ENCODE assay signal across 1 cellular context in genomic region chr13:19959831-19960672, GRCh38.
TF ChIP-seq lines count a peak whose summit lies in the region.

No MANE protein-coding gene starts in this region.

TF ChIP-seq in HEK293, 187 proteins besides CTCF, POLR2A, EP300 and RAD21 (continued from another document):
- TF ChIP-seq HIC1 (tag by site-specific recombination; IDR thresholded peaks at IDR 0.05), result peak; percentile 82; the same call in 1 of the 2 replicates
- TF ChIP-seq ZNF707 (tag by site-specific recombination; IDR thresholded peaks at IDR 0.05), result no peak
- 0 out of 2 replicates have a peak, but pooled peaks have one; percentile 22 for TF ChIP-seq ZNF501 (tag by site-specific recombination; IDR thresholded peaks at IDR 0.05)
- no peak for TF ChIP-seq ZNF785 (tag by site-specific recombination; IDR thresholded peaks at IDR 0.05)
- peak; percentile 14; the same call in 1 of the 2 replicates for TF ChIP-seq ZEB2 (tag by site-specific recombination; IDR thresholded peaks at IDR 0.05)
- 0 out of 2 replicates have a peak, but pooled peaks have one; percentile 27 for TF ChIP-seq IKZF3 (tag by site-specific recombination; IDR thresholded peaks at IDR 0.05)
- TF ChIP-seq ZNF600 (tag by site-specific recombination; IDR thresholded peaks at IDR 0.05), result no peak
- no peak for TF ChIP-seq ZNF677 (tag by site-specific recombination; IDR thresholded peaks at IDR 0.05)
- no peak for TF ChIP-seq ZNF324 (tag by site-specific recombination; IDR thresholded peaks at IDR 0.05)
- 0 out of 2 replicates have a peak, but pooled peaks have one; percentile 12 for TF ChIP-seq ZFP69B (tag by site-specific recombination; IDR thresholded peaks at IDR 0.05)
- TF ChIP-seq, protein P1, sequence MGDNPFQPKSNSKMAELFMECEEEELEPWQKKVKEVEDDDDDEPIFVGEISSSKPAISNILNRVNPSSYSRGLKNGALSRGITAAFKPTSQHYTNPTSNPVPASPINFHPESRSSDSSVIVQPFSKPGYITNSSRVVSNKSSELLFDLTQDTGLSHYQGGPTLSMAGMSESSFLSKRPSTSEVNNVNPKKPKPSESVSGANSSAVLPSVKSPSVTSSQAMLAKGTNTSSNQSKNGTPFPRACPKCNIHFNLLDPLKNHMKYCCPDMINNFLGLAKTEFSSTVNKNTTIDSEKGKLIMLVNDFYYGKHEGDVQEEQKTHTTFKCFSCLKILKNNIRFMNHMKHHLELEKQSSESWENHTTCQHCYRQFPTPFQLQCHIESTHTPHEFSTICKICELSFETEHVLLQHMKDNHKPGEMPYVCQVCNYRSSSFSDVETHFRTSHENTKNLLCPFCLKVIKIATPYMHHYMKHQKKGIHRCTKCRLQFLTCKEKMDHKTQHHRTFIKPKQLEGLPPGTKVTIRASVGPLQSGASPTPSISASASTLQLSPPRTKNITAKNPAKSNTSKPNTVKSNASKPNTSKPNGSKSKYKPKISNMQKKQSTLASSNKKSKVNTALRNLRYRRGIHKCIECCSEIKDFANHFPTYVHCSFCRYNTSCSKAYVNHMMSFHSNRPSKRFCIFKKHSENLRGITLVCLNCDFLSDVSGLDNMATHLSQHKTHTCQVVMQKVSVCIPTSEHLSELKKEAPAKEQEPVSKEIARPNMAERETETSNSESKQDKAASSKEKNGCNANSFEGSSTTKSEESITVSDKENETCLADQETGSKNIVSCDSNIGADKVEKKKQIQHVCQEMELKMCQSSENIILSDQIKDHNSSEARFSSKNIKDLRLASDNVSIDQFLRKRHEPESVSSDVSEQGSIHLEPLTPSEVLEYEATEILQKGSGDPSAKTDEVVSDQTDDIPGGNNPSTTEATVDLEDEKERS (tag by site-specific recombination; IDR thresholded peaks at IDR 0.05), result no peak
- TF ChIP-seq PRDM10 (tag by site-specific recombination; IDR thresholded peaks at IDR 0.05), result peak; percentile 32; the same call in 1 of the 2 replicates
- TF ChIP-seq, protein P2, sequence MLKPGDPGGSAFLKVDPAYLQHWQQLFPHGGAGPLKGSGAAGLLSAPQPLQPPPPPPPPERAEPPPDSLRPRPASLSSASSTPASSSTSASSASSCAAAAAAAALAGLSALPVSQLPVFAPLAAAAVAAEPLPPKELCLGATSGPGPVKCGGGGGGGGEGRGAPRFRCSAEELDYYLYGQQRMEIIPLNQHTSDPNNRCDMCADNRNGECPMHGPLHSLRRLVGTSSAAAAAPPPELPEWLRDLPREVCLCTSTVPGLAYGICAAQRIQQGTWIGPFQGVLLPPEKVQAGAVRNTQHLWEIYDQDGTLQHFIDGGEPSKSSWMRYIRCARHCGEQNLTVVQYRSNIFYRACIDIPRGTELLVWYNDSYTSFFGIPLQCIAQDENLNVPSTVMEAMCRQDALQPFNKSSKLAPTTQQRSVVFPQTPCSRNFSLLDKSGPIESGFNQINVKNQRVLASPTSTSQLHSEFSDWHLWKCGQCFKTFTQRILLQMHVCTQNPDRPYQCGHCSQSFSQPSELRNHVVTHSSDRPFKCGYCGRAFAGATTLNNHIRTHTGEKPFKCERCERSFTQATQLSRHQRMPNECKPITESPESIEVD (tag by site-specific recombination; IDR thresholded peaks at IDR 0.05), result no peak
- peak; percentile 35 for TF ChIP-seq ZNF654 (tag by site-specific recombination; IDR thresholded peaks at IDR 0.05; ENCODE audit: low read depth)
- TF ChIP-seq ZNF548 (tag by site-specific recombination; IDR thresholded peaks at IDR 0.05), result no peak
- no peak for TF ChIP-seq ZNF37A (tag by site-specific recombination; IDR thresholded peaks at IDR 0.05)
- TF ChIP-seq ZNF777 (tag by site-specific recombination; IDR thresholded peaks at IDR 0.05; ENCODE audit: borderline replicate concordance), result no peak
- no peak for TF ChIP-seq MEIS1 (CRISPR knock-in tag; IDR thresholded peaks at IDR 0.05; ENCODE audit: borderline replicate concordance)
- TF ChIP-seq, protein P3, sequence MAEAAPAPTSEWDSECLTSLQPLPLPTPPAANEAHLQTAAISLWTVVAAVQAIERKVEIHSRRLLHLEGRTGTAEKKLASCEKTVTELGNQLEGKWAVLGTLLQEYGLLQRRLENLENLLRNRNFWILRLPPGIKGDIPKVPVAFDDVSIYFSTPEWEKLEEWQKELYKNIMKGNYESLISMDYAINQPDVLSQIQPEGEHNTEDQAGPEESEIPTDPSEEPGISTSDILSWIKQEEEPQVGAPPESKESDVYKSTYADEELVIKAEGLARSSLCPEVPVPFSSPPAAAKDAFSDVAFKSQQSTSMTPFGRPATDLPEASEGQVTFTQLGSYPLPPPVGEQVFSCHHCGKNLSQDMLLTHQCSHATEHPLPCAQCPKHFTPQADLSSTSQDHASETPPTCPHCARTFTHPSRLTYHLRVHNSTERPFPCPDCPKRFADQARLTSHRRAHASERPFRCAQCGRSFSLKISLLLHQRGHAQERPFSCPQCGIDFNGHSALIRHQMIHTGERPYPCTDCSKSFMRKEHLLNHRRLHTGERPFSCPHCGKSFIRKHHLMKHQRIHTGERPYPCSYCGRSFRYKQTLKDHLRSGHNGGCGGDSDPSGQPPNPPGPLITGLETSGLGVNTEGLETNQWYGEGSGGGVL (tag by site-specific recombination; IDR thresholded peaks at IDR 0.05), result 0 out of 2 replicates have a peak, but pooled peaks have one; percentile 12
- no peak for TF ChIP-seq ZNF16 (tag by site-specific recombination; IDR thresholded peaks at IDR 0.05; ENCODE audit: low read depth)
- no peak for TF ChIP-seq ZSCAN16 (tag by site-specific recombination; IDR thresholded peaks at IDR 0.05)
- TF ChIP-seq ZNF776 (tag by site-specific recombination; IDR thresholded peaks at IDR 0.05; ENCODE audit: borderline replicate concordance), result no peak
- peak; percentile 54 for TF ChIP-seq KLF8 (tag by site-specific recombination; IDR thresholded peaks at IDR 0.05)
- 0 out of 2 replicates have a peak, but pooled peaks have one; percentile 18 for TF ChIP-seq YY1 (tag by site-specific recombination; IDR thresholded peaks at IDR 0.05)
- no peak for TF ChIP-seq ZNF660 (tag by site-specific recombination; IDR thresholded peaks at IDR 0.05)
- no peak for TF ChIP-seq REPIN1 (tag by site-specific recombination; IDR thresholded peaks at IDR 0.05; ENCODE audit: low read depth)
- TF ChIP-seq, protein P4, sequence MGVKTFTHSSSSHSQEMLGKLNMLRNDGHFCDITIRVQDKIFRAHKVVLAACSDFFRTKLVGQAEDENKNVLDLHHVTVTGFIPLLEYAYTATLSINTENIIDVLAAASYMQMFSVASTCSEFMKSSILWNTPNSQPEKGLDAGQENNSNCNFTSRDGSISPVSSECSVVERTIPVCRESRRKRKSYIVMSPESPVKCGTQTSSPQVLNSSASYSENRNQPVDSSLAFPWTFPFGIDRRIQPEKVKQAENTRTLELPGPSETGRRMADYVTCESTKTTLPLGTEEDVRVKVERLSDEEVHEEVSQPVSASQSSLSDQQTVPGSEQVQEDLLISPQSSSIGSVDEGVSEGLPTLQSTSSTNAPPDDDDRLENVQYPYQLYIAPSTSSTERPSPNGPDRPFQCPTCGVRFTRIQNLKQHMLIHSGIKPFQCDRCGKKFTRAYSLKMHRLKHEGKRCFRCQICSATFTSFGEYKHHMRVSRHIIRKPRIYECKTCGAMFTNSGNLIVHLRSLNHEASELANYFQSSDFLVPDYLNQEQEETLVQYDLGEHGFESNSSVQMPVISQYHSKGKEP (tag by site-specific recombination; IDR thresholded peaks at IDR 0.05), result peak; percentile 99
- peak; percentile 29; the same call in 1 of the 2 replicates for TF ChIP-seq ZBTB17 (tag by site-specific recombination; IDR thresholded peaks at IDR 0.05)
- no peak for TF ChIP-seq GLI4 (tag by site-specific recombination; IDR thresholded peaks at IDR 0.05)
- no peak for TF ChIP-seq ZNF626 (tag by site-specific recombination; IDR thresholded peaks at IDR 0.05)
- TF ChIP-seq ZNF24 (tag by site-specific recombination; IDR thresholded peaks at IDR 0.05), result peak; percentile 59; the same call in 1 of the 2 replicates
- no peak for TF ChIP-seq ZNF623 (tag by site-specific recombination; IDR thresholded peaks at IDR 0.05)
- TF ChIP-seq ZBTB8A (tag by site-specific recombination; IDR thresholded peaks at IDR 0.05), result peak; percentile 59
- TF ChIP-seq SCRT2 (tag by site-specific recombination; IDR thresholded peaks at IDR 0.05), result peak; percentile 63
- TF ChIP-seq ZNF341 (tag by site-specific recombination; IDR thresholded peaks at IDR 0.05; ENCODE audit: low read depth), result peak; percentile 82
- no peak for TF ChIP-seq ZNF248 (tag by site-specific recombination; IDR thresholded peaks at IDR 0.05)
- peak; percentile 58 for TF ChIP-seq SP2 (tag by site-specific recombination; IDR thresholded peaks at IDR 0.05)
- 0 out of 2 replicates have a peak, but pooled peaks have one; percentile 23 for TF ChIP-seq ZNF423 (tag by site-specific recombination; IDR thresholded peaks at IDR 0.05)
- TF ChIP-seq ZNF366 (tag by site-specific recombination; conservative IDR thresholded peaks at IDR 0.05), result peak; percentile 49; the same call in 1 of the 2 replicates
- peak; percentile 45; the same call in 1 of the 2 replicates for TF ChIP-seq ZIC2 (tag by site-specific recombination; IDR thresholded peaks at IDR 0.05)
